6 cellular contexts compared by ENCODE assay signal in genomic region chrX:155071694-155072215, GRCh38. TPM values are rescaled to one million over a fixed set of nuclear protein-coding genes. Genes with fewer than 3 reads are reported as not detected.
DNase-seq lines count a peak whose midpoint lies in the region; ATAC-seq and TF ChIP-seq lines count a peak whose summit lies in the region.

No MANE protein-coding gene starts in this region.

- no peaks in the 10 kb centered on the region for H4K20me1 ChIP-seq in hepatocyte (ENCODE audit: insufficient read depth, poor library complexity, severe bottlenecking)

- peaks cover 6% of the 10 kb centered on the region for H3K4me1 ChIP-seq in hepatocyte (ENCODE audit: insufficient read depth)
- H3K4me1 ChIP-seq in urinary bladder (ENCODE audit: insufficient read depth), result no peaks in the 10 kb centered on the region

- 53% methylated on average over 24 of the region's 24 CpGs for WGBS in hepatocyte (ENCODE audit: low lambda C conversion rate, missing lambda C conversion rate)
- under 1% methylated on average over 24 of the region's 24 CpGs for WGBS in urinary bladder

- H3K36me3 ChIP-seq in hepatocyte (replicated peaks; ENCODE audit: insufficient read depth, low read depth), result no peaks in the 10 kb centered on the region
- no peaks in the 10 kb centered on the region for H3K36me3 ChIP-seq in urinary bladder (ENCODE audit: insufficient read depth)

- DNase-seq in NCI-H524 (lab: John Stamatoyannopoulos, UW) (peak; percentile 23 to 38), NCI-H524 treated with DMSO at 0.1 percent for 48 hours (lab: John Stamatoyannopoulos, UW) (no peak), RKO (ENCODE audit: low spot score) (peak; percentile 18), hepatocyte (ENCODE audit: low spot score) (no peak)

- no peak for ATAC-seq in HG02970 (IDR thresholded peaks at IDR 0.05; ENCODE audit: low FRiP score, unreplicated experiment)

- H3K4me2 ChIP-seq in hepatocyte, result peak overlapping the region; percentile 83

- peak overlapping the region; percentile 85 for H3K27ac ChIP-seq in hepatocyte
- H3K27ac ChIP-seq in urinary bladder (ENCODE audit: low read depth), result peak overlapping the region; percentile 67

- no peaks in the 10 kb centered on the region for H3K9me2 ChIP-seq in hepatocyte (replicated peaks; ENCODE audit: insufficient read depth)

- peak overlapping the region; percentile 78 for H2AFZ ChIP-seq in hepatocyte

- H3K9me3 ChIP-seq in hepatocyte (ENCODE audit: low read depth), result no peaks in the 10 kb centered on the region

- H3K27me3 ChIP-seq in hepatocyte, result no peaks in the 10 kb centered on the region

- peak overlapping the region; percentile 63 for H3K4me3 ChIP-seq in hepatocyte
- H3K4me3 ChIP-seq in urinary bladder (ENCODE audit: low read depth, low read length), result peak overlapping the region; percentile 55

- peaks cover 24% of the 10 kb centered on the region for H3K79me2 ChIP-seq in hepatocyte

- TF ChIP-seq CTCF in hepatocyte (IDR thresholded peaks at IDR 0.05; ENCODE audit: poor library complexity), result no peak

RNA-seq across cellular contexts. Expression of gene BRCC3, which starts 0.4 kb away (rescaled TPM):
- total RNA-seq in hepatocyte (13.4 and 19.8 TPM in 2 replicates), urinary bladder (16.3 TPM)
- polyA plus RNA-seq in hepatocyte (21.5 and 27.2 TPM in 2 replicates), urinary bladder (12.1 TPM)

RNA-seq across cellular contexts. Expression of gene CMC4, which starts 0.8 kb away (rescaled TPM):
- total RNA-seq in hepatocyte (10.8 and 14.2 TPM in 2 replicates), urinary bladder (11.8 TPM)
- polyA plus RNA-seq in hepatocyte (16.3 and 18.4 TPM in 2 replicates), urinary bladder (20.1 TPM)

RNA-seq across cellular contexts. Expression of gene MTCP1, which starts 0.8 kb away (rescaled TPM):
- total RNA-seq in hepatocyte, result 0.32 and 1.7 TPM in 2 replicates
- 13.2 TPM in 2 replicates for polyA plus RNA-seq in hepatocyte
- total RNA-seq in urinary bladder, result 11.7 TPM
- polyA plus RNA-seq in urinary bladder, result 7.3 TPM

RNA-seq across cellular contexts. Expression of gene FUNDC2, which starts 45.1 kb away (rescaled TPM):
- total RNA-seq in hepatocyte (57.7 and 65.7 TPM in 2 replicates), urinary bladder (56.6 TPM)
- polyA plus RNA-seq in hepatocyte (87.5 and 103 TPM in 2 replicates), urinary bladder (162 TPM)

RNA-seq across cellular contexts. Expression of gene F8, which starts 49.2 kb away (rescaled TPM):
- total RNA-seq in hepatocyte, result 1.4 and 2.1 TPM in 2 replicates
- polyA plus RNA-seq in hepatocyte, result 0.92 and 1.7 TPM in 2 replicates
- 10.1 TPM for total RNA-seq in urinary bladder
- polyA plus RNA-seq in urinary bladder, result 14.7 TPM

Comparison
In these comparisons a context has a peak if more than half of its experiments do, and no peak if none do; other contexts are left out.
1. DNase-seq: peak in NCI-H524 (2 of 2) and RKO (single experiment); none in NCI-H524 treated with DMSO at 0.1 percent for 48 hours (single experiment) and hepatocyte (single experiment).